Comparison of ENCODE assay signal across 16 cellular contexts in the genomic region with DNA sequence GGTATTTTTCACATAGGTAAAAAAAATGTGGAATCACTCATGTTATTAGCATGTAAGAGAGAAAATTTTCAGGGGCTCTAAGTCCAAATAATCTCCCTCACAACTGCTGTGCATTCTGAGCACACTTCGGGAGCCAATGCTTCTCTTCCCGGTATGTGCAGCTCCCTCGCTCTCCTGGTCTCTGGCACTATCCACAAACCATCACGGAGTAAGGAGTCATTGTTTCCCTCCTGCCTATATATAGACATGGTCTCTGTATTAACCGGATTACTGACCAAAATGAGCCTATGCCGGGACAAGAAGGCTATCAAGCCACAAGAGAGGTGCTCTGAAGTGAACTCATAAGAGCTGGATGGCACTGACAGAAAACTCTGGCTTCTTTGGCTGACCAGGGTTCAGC. TPM values are rescaled to one million over a fixed set of nuclear protein-coding genes. Genes with fewer than 3 reads are reported as not detected.
A peak's percentile ranks its signal among the peaks of the same experiment; 100 is the strongest.
DNase-seq lines count a peak whose midpoint lies in the region; TF ChIP-seq lines count a peak whose summit lies in the region.
"Had no signal": no experiment of that assay in that cellular context is flagged by ENCODE, and none has a peak within 500 bp of the region (broad histone marks: within the 10 kb centered on the region; RNA-seq: fewer than 3 reads in every experiment).

No MANE protein-coding gene starts in this region.

- H3K27ac Mint-ChIP-seq in endodermal cell = no peak overlapping the region
- H3K27ac Mint-ChIP-seq: CD4-positive, CD25-positive, alpha-beta regulatory T cell had no signal

- TF ChIP-seq EP300 in sigmoid colon (IDR thresholded peaks at IDR 0.05) = no peak

- H3K79me2 ChIP-seq in OCI-LY7 (ENCODE audit: insufficient read depth, low read depth, low read length) = peaks cover 41% of the 10 kb centered on the region; the same call in 1 of the 2 replicates

- no peak overlapping the region for H2AFZ ChIP-seq in OCI-LY7 (ENCODE audit: low read length)

- H3K27ac ChIP-seq in OCI-LY7 (ENCODE audit: low read depth, low read length, poor library complexity, severe bottlenecking) = no peak overlapping the region
- no peak overlapping the region for H3K27ac ChIP-seq in endodermal cell (ENCODE audit: low read depth, low read length)
- H3K27ac ChIP-seq in sigmoid colon = peak overlapping the region; percentile 30 to 76 (median 66)

- H3K4me1 ChIP-seq in HAP-1 = peaks cover 25% of the 10 kb centered on the region
- no peaks in the 10 kb centered on the region for H3K4me1 ChIP-seq in OCI-LY7 (ENCODE audit: insufficient read depth, low read length, poor library complexity, severe bottlenecking)
- no peaks in the 10 kb centered on the region for H3K4me1 ChIP-seq in endodermal cell (ENCODE audit: control insufficient read depth, insufficient read depth, low read length)
- H3K4me1 ChIP-seq in sigmoid colon = peaks cover 0 to 26% (median 17%) of the 10 kb centered on the region in 4 donors

- no peaks in the 10 kb centered on the region for H4K20me1 ChIP-seq in OCI-LY7 (ENCODE audit: insufficient read depth, low read length)

- in situ Hi-C loops in HAP-1 (cut with MboI; ENCODE audit: low sequenced_read_pairs) = no loop called here

- H3K4me1 Mint-ChIP-seq in endodermal cell = peaks cover 9% of the 10 kb centered on the region

- no peaks in the 10 kb centered on the region for H3K27me3 Mint-ChIP-seq in endodermal cell (ENCODE audit: insufficient read depth)
- H3K27me3 Mint-ChIP-seq: CD4-positive, CD25-positive, alpha-beta regulatory T cell had no signal

- no peaks in the 10 kb centered on the region for H3K9me2 ChIP-seq in OCI-LY7 (ENCODE audit: insufficient read depth, low read length)

- TF ChIP-seq POLR2A in sigmoid colon (IDR thresholded peaks at IDR 0.05) = no peak

- 90 to 92% methylated on average over 4 to 6 of the region's 6 CpGs for WGBS in endodermal cell (ENCODE audit: insufficient coverage in 1 of 2, insufficient read length in 1 of 2), 2 experiments
- WGBS in sigmoid colon, 2 donors = 83 to 85% methylated on average over 6 of the region's 6 CpGs

- intact Hi-C loops in OCI-LY7 (cut with micrococcal nuclease; ENCODE audit: unreplicated experiment) = no loop called here
- intact Hi-C loops in sigmoid colon (cut with DNase I) = no loop called here

- no peak overlapping the region for H3K9ac ChIP-seq in endodermal cell (ENCODE audit: extremely low read depth, low read length, poor library complexity, severe bottlenecking)

- no peak overlapping the region for H3K4me2 ChIP-seq in OCI-LY7 (ENCODE audit: low read length)

- H3K9me3 Mint-ChIP-seq in endodermal cell = no peaks in the 10 kb centered on the region
- H3K9me3 Mint-ChIP-seq: CD4-positive, CD25-positive, alpha-beta regulatory T cell had no signal

- DNase-seq in HAP-1 (ENCODE audit: low spot score in 2 of 2) (peak; percentile 24 to 32), OCI-LY7 (ENCODE audit: low spot score) (no peak), endodermal cell (peak; percentile 30), sigmoid colon (no peak), NCI-H187 treated with DMSO at 0.1 percent for 48 hours (lab: John Stamatoyannopoulos, UW) (no peak), NCI-H1417 (lab: John Stamatoyannopoulos, UW) (no peak), kidney glomerular epithelial cell (lab: John Stamatoyannopoulos, UW) (no peak)
- DNase-seq: CD4-positive, CD25-positive, alpha-beta regulatory T cell; DMS53; HCEC 1CT; Kasumi-1; NCI-H1105 treated with DMSO at 0.1 percent for 48 hours; NCI-H1930; NCI-H2171; NCI-H446 treated with DMSO at 0.1 percent for 48 hours; NCI-H748 treated with DMSO at 0.1 percent for 48 hours had no signal

- CTCF ChIA-PET in OCI-LY7 (lab: Charles Lee; ENCODE audit: unreplicated experiment) = no interaction called here

- H3K9me3 ChIP-seq in HAP-1 = peaks cover 3% of the 10 kb centered on the region; the same call in 1 of the 2 replicates
- H3K9me3 ChIP-seq in OCI-LY7 (ENCODE audit: low read length) = no peaks in the 10 kb centered on the region
- no peaks in the 10 kb centered on the region for H3K9me3 ChIP-seq in endodermal cell (ENCODE audit: control insufficient read depth, low read length)
- no peaks in the 10 kb centered on the region for H3K9me3 ChIP-seq in sigmoid colon

- POLR2A ChIA-PET in OCI-LY7 (lab: Charles Lee) = no interaction called here

- TF ChIP-seq CTCF in OCI-LY7 (conservative IDR thresholded peaks at IDR 0.05; ENCODE audit: low read length) = no peak
- no peak for TF ChIP-seq CTCF in endodermal cell (conservative IDR thresholded peaks at IDR 0.05)
- TF ChIP-seq CTCF in sigmoid colon (IDR thresholded peaks at IDR 0.05) = no peak

- H3K4me3 ChIP-seq in HAP-1 = no peak overlapping the region
- H3K4me3 ChIP-seq in OCI-LY7 (ENCODE audit: low read depth, low read length, poor library complexity, severe bottlenecking) = no peak overlapping the region
- no peak overlapping the region for H3K4me3 ChIP-seq in endodermal cell (ENCODE audit: low read length)
- H3K4me3 ChIP-seq in sigmoid colon = no peak overlapping the region

- no peaks in the 10 kb centered on the region; the same call in 1 of the 2 replicates for H3K36me3 ChIP-seq in HAP-1 (replicated peaks)
- no peaks in the 10 kb centered on the region for H3K36me3 ChIP-seq in OCI-LY7 (ENCODE audit: insufficient read depth, low read length)
- no peaks in the 10 kb centered on the region for H3K36me3 ChIP-seq in endodermal cell (ENCODE audit: control insufficient read depth, insufficient read depth, low read length)
- H3K36me3 ChIP-seq in sigmoid colon = no peaks in the 10 kb centered on the region

- TSS peak; percentile 10 for BruUV-seq in OCI-LY7 (replicated peaks; lab: Mats Ljungman, UMichigan)

- H3K36me3 Mint-ChIP-seq in endodermal cell (ENCODE audit: low read depth) = no peaks in the 10 kb centered on the region

- H3K27me3 ChIP-seq in HAP-1 (ENCODE audit: low read depth) = no peaks in the 10 kb centered on the region
- no peaks in the 10 kb centered on the region for H3K27me3 ChIP-seq in endodermal cell (ENCODE audit: control insufficient read depth, insufficient read depth, low read length, poor library complexity, severe bottlenecking)
- H3K27me3 ChIP-seq in sigmoid colon = no peaks in the 10 kb centered on the region

- no peak overlapping the region for H3K4me3 Mint-ChIP-seq in endodermal cell
- H3K4me3 Mint-ChIP-seq: CD4-positive, CD25-positive, alpha-beta regulatory T cell had no signal

RNA-seq across cellular contexts. Expression of gene HECTD4, which starts 13.4 kb away (rescaled TPM):
- 18.1 and 34.5 TPM in 2 replicates for total RNA-seq in OCI-LY7 (2014; rRNA removed; shearing (Covaris generic))
- total RNA-seq in OCI-LY7 (2022) (62.4 and 67.7 TPM in 2 replicates), endodermal cell (10 to 100 TPM; 46.6 to 48.2 TPM), sigmoid colon (10 to 100 TPM; 26.0 to 64.8 (median 37.0) TPM)
- 26.6 TPM for polyA plus RNA-seq in endodermal cell (2013, experiment 1 of 2)
- polyA plus RNA-seq in endodermal cell (2013, experiment 2 of 2) = 22.8 TPM
- polyA plus RNA-seq in sigmoid colon = 10 to 100 TPM in 1 of 3 donors, 1 to 10 TPM in 2; 5.4 to 11.5 (median 7.6) TPM

RNA-seq across cellular contexts. Expression of gene RPL6, which starts 40.5 kb away (rescaled TPM):
- 1,415 and 1,436 TPM in 2 replicates for total RNA-seq in OCI-LY7 (2014; rRNA removed; shearing (Covaris generic))
- total RNA-seq in OCI-LY7 (2022) (1,876 and 1,917 TPM in 2 replicates), endodermal cell (1,000 to 10,000 TPM; 1,610 to 1,647 TPM), sigmoid colon (1,000 to 10,000 TPM; 1,578 to 2,161 (median 1,920) TPM)
- 2,166 TPM for polyA plus RNA-seq in endodermal cell (2013, experiment 1 of 2)
- polyA plus RNA-seq in endodermal cell (2013, experiment 2 of 2) = 2,106 TPM
- 1,000 to 10,000 TPM; 1,795 to 2,662 (median 1,962) TPM for polyA plus RNA-seq in sigmoid colon

RNA-seq across cellular contexts. Expression of gene PTPN11, which starts 49.9 kb away (rescaled TPM):
- total RNA-seq in OCI-LY7 (2014; rRNA removed; shearing (Covaris generic)) = 56.2 and 61.0 TPM in 2 replicates
- 113 and 123 TPM in 2 replicates for total RNA-seq in OCI-LY7 (2022)
- 100 to 1,000 TPM in 1 of 2 donors, 10 to 100 TPM in 1; 98.2 to 106 TPM for total RNA-seq in endodermal cell
- 55.1 TPM for polyA plus RNA-seq in endodermal cell (2013, experiment 1 of 2)
- polyA plus RNA-seq in endodermal cell (2013, experiment 2 of 2) = 50.9 TPM
- total RNA-seq in sigmoid colon = 100 to 1,000 TPM in 1 of 4 donors, 10 to 100 TPM in 3; 81.6 to 111 (median 94.7) TPM
- 10 to 100 TPM; 30.3 to 33.6 (median 31.4) TPM for polyA plus RNA-seq in sigmoid colon

Comparison
In these comparisons a context has a peak if more than half of its experiments do, and no peak if none do; other contexts are left out.
1. DNase-seq: peak in HAP-1 (2 of 2) and endodermal cell (single experiment); none in OCI-LY7 (single experiment), sigmoid colon (single experiment), NCI-H187 treated with DMSO at 0.1 percent for 48 hours (single experiment), NCI-H1417 (0 of 3) and kidney glomerular epithelial cell (single experiment).
2. H3K27ac ChIP-seq: peak in sigmoid colon (4 of 4); none in OCI-LY7 (single experiment) and endodermal cell (single experiment).